Comparison of ENCODE assay signal across 16 cellular contexts in genomic region chr13:77537302-77537919, GRCh38. TPM values are rescaled to one million over a fixed set of nuclear protein-coding genes. Genes with fewer than 3 reads are reported as not detected.
DNase-seq lines count a peak whose midpoint lies in the region; ATAC-seq, FAIRE-seq and TF ChIP-seq lines count a peak whose summit lies in the region.
"Had no signal": no experiment of that assay in that cellular context is flagged by ENCODE, and none has a peak within 500 bp of the region (broad histone marks: within the 10 kb centered on the region; RNA-seq: fewer than 3 reads in every experiment).

No MANE protein-coding gene starts in this region.

- peaks cover 27% of the 10 kb centered on the region; the same call in 2 of the 3 replicates for H3K4me1 ChIP-seq in A549
- H3K4me1 ChIP-seq in lower lobe of right lung, result no peaks in the 10 kb centered on the region
- H3K4me1 ChIP-seq in tibial artery, result no peaks in the 10 kb centered on the region
- H3K4me1 ChIP-seq: Peyer's patch had no signal

- H3K27ac ChIP-seq in A549 (no peak overlapping the region), KOPT-K1 (ENCODE audit: low read depth, low read length, poor library complexity, severe bottlenecking) (peak overlapping the region; percentile 92), epithelial cell of prostate (peak overlapping the region; percentile 90), lower lobe of right lung (peak overlapping the region; percentile 72), tibial artery (no peak overlapping the region)
- H3K27ac ChIP-seq: Peyer's patch, SJCRH30 had no signal

- POLR2A ChIA-PET in A549 (lab: Yijun Ruan, JAX), result no interaction called here

- H3K27me3 ChIP-seq in lower lobe of right lung (ENCODE audit: low read depth) (no peaks in the 10 kb centered on the region), tibial artery (peaks cover 0 to 8% of the 10 kb centered on the region in 2 donors)
- H3K27me3 ChIP-seq: Peyer's patch, SJCRH30 had no signal

- no peaks in the 10 kb centered on the region for H3K36me3 ChIP-seq in KOPT-K1 (ENCODE audit: insufficient read depth, low read length)
- no peaks in the 10 kb centered on the region for H3K36me3 ChIP-seq in lower lobe of right lung
- no peaks in the 10 kb centered on the region for H3K36me3 ChIP-seq in tibial artery
- H3K36me3 ChIP-seq: Peyer's patch, SJCRH30 had no signal

- intact Hi-C loops in lower lobe of right lung (cut with DNase I), result no loop called here
- intact Hi-C loops in tibial artery (cut with DNase I; ENCODE audit: low total_unique reads), result no loop called here

- TF ChIP-seq RAD21 in A549 (conservative IDR thresholded peaks at IDR 0.05 in 1 of 2, IDR thresholded peaks at IDR 0.05 in 1 of 2), result no peak

- H3K9me3 ChIP-seq in A549 (no peaks in the 10 kb centered on the region), KOPT-K1 (ENCODE audit: insufficient read depth, low read length, poor library complexity, severe bottlenecking) (no peaks in the 10 kb centered on the region), lower lobe of right lung (no peaks in the 10 kb centered on the region), tibial artery (no peaks in the 10 kb centered on the region)
- H3K9me3 ChIP-seq: Peyer's patch, SJCRH30 had no signal

- no peak for FAIRE-seq in A549 (lab: Jason Lieb, UNC)
- FAIRE-seq: HTR-8/SVneo, K562 had no signal

- CTCF ChIA-PET in A549 (lab: Yijun Ruan, JAX), result no interaction called here

- 0 out of 3 replicates have a peak overlapping the region, but pooled peaks have one; percentile 6 for H3K4me2 ChIP-seq in A549

- H3K4me3 ChIP-seq in A549 (no peak overlapping the region), lower lobe of right lung (peak overlapping the region; percentile 14), tibial artery (no peak overlapping the region)
- H3K4me3 ChIP-seq: K562, Peyer's patch, SJCRH30 had no signal

- ATAC-seq in A549, result no peak
- ATAC-seq in lower lobe of right lung, result peak; percentile 58 to 71
- ATAC-seq: K562 had no signal

- TF ChIP-seq CTCF in A549 (IDR thresholded peaks at IDR 0.05) (no peak), lower lobe of right lung (IDR thresholded peaks at IDR 0.05) (no peak), tibial artery (IDR thresholded peaks at IDR 0.05) (no peak)

- TF ChIP-seq EP300 in A549 (IDR thresholded peaks at IDR 0.05), result no peak

- no peak for TF ChIP-seq POLR2A in A549 (IDR thresholded peaks at IDR 0.05; ENCODE audit: low read length)

- WGBS in A549 (ENCODE audit: missing lambda C conversion rate), result 56% methylated on average over 7 of the region's 7 CpGs

- DNase-seq in A549 (ENCODE audit: low read depth in 1 of 2, low spot score in 1 of 2) (no peak), epithelial cell of prostate (ENCODE audit: low read depth, low spot score) (no peak), lower lobe of right lung (no peak), NCI-H1105 treated with DMSO at 0.1 percent for 48 hours (lab: John Stamatoyannopoulos, UW) (no peak), tibial artery (no peak), activated gamma-delta T cell (lab: John Stamatoyannopoulos, UW) (no peak)
- DNase-seq: CD4-positive, CD25-positive, alpha-beta regulatory T cell; NCI-H1048; NCI-H1694; NCI-H2107; Peyer's patch; SJCRH30 had no signal

TF ChIP-seq in A549, 52 proteins besides CTCF, POLR2A, EP300 and RAD21:
- TF ChIP-seq ZNF302 (CRISPR knock-in tag; IDR thresholded peaks at IDR 0.05), result no peak
- TF ChIP-seq HOXB5 (CRISPR knock-in tag; IDR thresholded peaks at IDR 0.05), result no peak
- no peak for TF ChIP-seq HES2 (IDR thresholded peaks at IDR 0.05)
- TF ChIP-seq POLR2AphosphoS2 (conservative IDR thresholded peaks at IDR 0.05; ENCODE audit: low read length), result no peak
- no peak for TF ChIP-seq BHLHE40 (IDR thresholded peaks at IDR 0.05; ENCODE audit: low read depth, low read length)
- no peak for TF ChIP-seq JUNB (IDR thresholded peaks at IDR 0.05)
- no peak for TF ChIP-seq KDM5A (IDR thresholded peaks at IDR 0.05)

RNA-seq across cellular contexts. Expression of gene SCEL, which starts 1.9 kb away (rescaled TPM):
- 1.0 and 1.4 TPM in 2 replicates for polyA plus RNA-seq in A549 (2011; rRNA removed)
- polyA plus RNA-seq in A549 (2012; cell fraction: cytosol; rRNA removed), result 0.06 and 0.13 TPM in 2 replicates
- 0.07 and 0.11 TPM in 2 replicates for polyA plus RNA-seq in A549 (2012; cell fraction: nucleus; rRNA removed)
- polyA plus RNA-seq in A549 (2017; fragmentation: RNase III; extraction: RNeasy Plus Mini Kit Qiagen cat#74134 plus additional on column Dnase treatment), result 0.06 to 0.17 TPM (median 0.17 TPM) in 3 replicates
- polyA minus RNA-seq in A549 (2011; rRNA and poly(A)+ RNA removed), result 0.24 and 0.58 TPM in 2 replicates
- total RNA-seq in lower lobe of right lung, result 54.8 TPM
- total RNA-seq: A673; CD4-positive, CD25-positive, alpha-beta regulatory T cell; K562; Peyer's patch; SJCRH30 had no signal
- polyA plus RNA-seq: CD4-positive, CD25-positive, alpha-beta regulatory T cell; K562 had no signal

Comparison
In these comparisons a context has a peak if more than half of its experiments do, and no peak if none do; other contexts are left out.
1. ATAC-seq: peak in lower lobe of right lung (2 of 2); none in A549 (0 of 2).
2. H3K27ac ChIP-seq: peak in KOPT-K1 (single experiment), epithelial cell of prostate (single experiment) and lower lobe of right lung (single experiment); none in A549 (0 of 2) and tibial artery (0 of 2).